Comparison of ENCODE assay signal across 1 cellular context in the genomic region with DNA sequence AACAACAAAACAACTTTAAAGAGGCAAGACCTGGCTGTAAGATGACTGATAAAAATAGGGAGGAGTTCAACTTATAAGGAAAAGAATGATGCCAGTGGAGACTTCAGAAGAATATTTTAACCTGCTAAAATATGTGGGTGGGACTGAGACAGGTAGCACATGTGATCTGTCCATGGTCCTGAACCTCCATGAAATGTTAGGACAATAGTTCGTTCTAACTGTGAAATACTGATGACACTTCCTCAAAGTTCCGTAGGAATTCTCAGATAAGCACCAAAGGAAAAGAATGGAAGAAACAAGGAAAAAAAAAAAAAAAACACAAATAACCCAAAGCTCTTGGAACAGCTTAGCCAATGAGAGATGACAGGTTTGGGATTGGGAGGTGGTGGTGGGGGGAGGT.
TF ChIP-seq lines count a peak whose summit lies in the region.

No MANE protein-coding gene starts in this region.

TF ChIP-seq in IMR-90, 13 proteins besides CTCF, POLR2A, EP300 and RAD21 (continued from another document):
- TF ChIP-seq SMC3 (IDR thresholded peaks at IDR 0.05; ENCODE audit: low read depth, low read length) (no peak), BHLHE40 (IDR thresholded peaks at IDR 0.05; ENCODE audit: low read depth, low read length) (no peak), MAFK (IDR thresholded peaks at IDR 0.05; ENCODE audit: low read depth, low read length) (no peak), FOS (IDR thresholded peaks at IDR 0.05; ENCODE audit: low read depth, low read length) (no peak), NFE2L2 (IDR thresholded peaks at IDR 0.05; ENCODE audit: low read depth, low read length) (no peak), RCOR1 (IDR thresholded peaks at IDR 0.05; ENCODE audit: insufficient replicate concordance, low read length) (no peak), MXI1 (IDR thresholded peaks at IDR 0.05; ENCODE audit: borderline replicate concordance, low read depth, low read length) (no peak), RFX5 (IDR thresholded peaks at IDR 0.05; ENCODE audit: low read depth, low read length) (no peak), CHD1 (IDR thresholded peaks at IDR 0.05; ENCODE audit: low read depth, low read length) (no peak), CEBPB (IDR thresholded peaks at IDR 0.05; ENCODE audit: low read depth, low read length) (no peak), MAZ (IDR thresholded peaks at IDR 0.05; ENCODE audit: borderline replicate concordance, low read depth, low read length) (no peak)
